8 cellular contexts compared by ENCODE assay signal in genomic region chr4:163554870-163555465, GRCh38.
DNase-seq lines count a peak whose midpoint lies in the region; ATAC-seq, FAIRE-seq and TF ChIP-seq lines count a peak whose summit lies in the region.

No MANE protein-coding gene starts in this region.

- ATAC-seq in HCT116: no peak

- intact Hi-C loops in HCT116 (cut with micrococcal nuclease): loop anchor here (1.0 to 10.0 kb wide), 6 partner anchors 117 to 1440 kb away; no protein-coding TSS in a partner anchor
- intact Hi-C loops in uterus (cut with DNase I; ENCODE audit: low total_unique reads): no loop called here

- TF ChIP-seq POLR2A in HCT116 (IDR thresholded peaks at IDR 0.05; ENCODE audit: borderline replicate concordance, extremely low read depth, insufficient read depth, insufficient read length) (no peak), uterus (IDR thresholded peaks at IDR 0.05) (no peak)

- no peak overlapping the region for H3K4me2 ChIP-seq in HCT116 (ENCODE audit: low read length)

- H3K4me3 ChIP-seq in AG09309 (ENCODE audit: control insufficient read depth, low read depth, low read length) (no peak overlapping the region), HCT116 (replicated peaks in 1 of 2; ENCODE audit: low read depth in 1 of 2, low read length in 2 of 2) (no peak overlapping the region), uterus (no peak overlapping the region)

- H3K9me3 ChIP-seq in HCT116 (ENCODE audit: control insufficient read depth in 1 of 2, insufficient read depth in 1 of 2, low read depth in 1 of 2, low read length in 2 of 2): no peaks in the 10 kb centered on the region
- no peaks in the 10 kb centered on the region for H3K9me3 ChIP-seq in uterus

- H3K4me1 ChIP-seq in HCT116 (ENCODE audit: control insufficient read depth in 1 of 2, insufficient read depth in 2 of 2, low read length in 2 of 2) (no peaks in the 10 kb centered on the region), uterus (no peaks in the 10 kb centered on the region)

- no peaks in the 10 kb centered on the region for H3K9me2 ChIP-seq in HCT116 (ENCODE audit: insufficient read depth)

- RAD21 ChIA-PET in HCT116 (lab: Charles Lee; ENCODE audit: low non-redundant PET in 1 of 2, low total read pairs in 2 of 2, uncharacterized antibody in 2 of 2, unreplicated experiment in 2 of 2): no interaction called here

- peak; percentile 71 for TF ChIP-seq RAD21 in HCT116 (IDR thresholded peaks at IDR 0.05; ENCODE audit: low read depth)

- H3K79me2 ChIP-seq in HCT116 (ENCODE audit: insufficient read depth, low read length): no peaks in the 10 kb centered on the region

- no TSS peak for BruUV-seq in HCT116 (replicated peaks; lab: Mats Ljungman, UMichigan)

- TF ChIP-seq CTCF in AG09309 (IDR thresholded peaks at IDR 0.05; ENCODE audit: control insufficient read depth, insufficient read depth, low read depth, low read length, missing control alignments): peak; percentile 52
- peak; percentile 46 to 87 (median 76) for TF ChIP-seq CTCF in HCT116 (IDR thresholded peaks at IDR 0.05 in 2 of 3, conservative IDR thresholded peaks at IDR 0.05 in 1 of 3; ENCODE audit: borderline replicate concordance in 1 of 3, insufficient read depth in 1 of 3, low read depth in 2 of 3, low read length in 2 of 3)
- TF ChIP-seq CTCF in uterus (IDR thresholded peaks at IDR 0.05): peak; percentile 19 to 40 (median 32)

- no peak overlapping the region for H3K27ac ChIP-seq in HCT116 (ENCODE audit: low read depth, low read length)
- no peak overlapping the region for H3K27ac ChIP-seq in uterus

- CTCF ChIA-PET in HCT116 (lab: Charles Lee): interaction anchor here (1.5 to 2.3 kb wide), 3 partner anchors 200 to 460 kb away, joined by 6 to 8 read pairs (median 7); no protein-coding TSS in a partner anchor

- H3K36me3 ChIP-seq in HCT116 (ENCODE audit: control insufficient read depth in 1 of 2, insufficient read depth in 2 of 2, low read length in 2 of 2): no peaks in the 10 kb centered on the region
- H3K36me3 ChIP-seq in uterus: no peaks in the 10 kb centered on the region

- H2AFZ ChIP-seq in HCT116 (ENCODE audit: low read depth, low read length, poor library complexity, severe bottlenecking): no peak overlapping the region

- H3K9ac ChIP-seq in HCT116 (ENCODE audit: low read length): no peak overlapping the region

- peak; percentile 61 for FAIRE-seq in frontal cortex (lab: Jason Lieb, UNC)

- DNase-seq in AG09309 (ENCODE audit: low read depth) (no peak), HCT116 (ENCODE audit: low read depth, low spot score) (no peak), SKM-1 treated with dmso at 0.1 percent for 144 hours (lab: John Stamatoyannopoulos, UW; ENCODE audit: unreplicated experiment) (peak; percentile 62), frontal cortex (ENCODE audit: low spot score in 2 of 2) (peak in 1 of 2 donors; percentile 26), uterus (no peak)
- no peak for DNase-seq in activated CD4-positive, alpha-beta T cell treated with anti-CD3 and anti-CD28 coated beads for 4 hours
- DNase-seq in activated effector memory CD4-positive, alpha-beta T cell treated with Interleukin-2 at 50 U/mL for 16 hours: no peak
- DNase-seq in activated naive CD4-positive, alpha-beta T cell treated with Interleukin-2 at 50 U/mL for 16 hours: no peak

- H4K20me1 ChIP-seq in HCT116 (ENCODE audit: insufficient read depth): no peaks in the 10 kb centered on the region

- POLR2A ChIA-PET in HCT116 (lab: Charles Lee): no interaction called here

- H3K27me3 ChIP-seq in HCT116 (ENCODE audit: insufficient read depth, low read length) (no peaks in the 10 kb centered on the region), uterus (no peaks in the 10 kb centered on the region)

TF ChIP-seq in HCT116, 20 proteins besides CTCF, POLR2A, EP300 and RAD21:
- no peak for TF ChIP-seq ZNF274 (IDR thresholded peaks at IDR 0.05; ENCODE audit: low read depth, low read length)
- no peak for TF ChIP-seq JUND (IDR thresholded peaks at IDR 0.05)
- no peak for TF ChIP-seq ZBTB33 (IDR thresholded peaks at IDR 0.05; ENCODE audit: extremely low read depth, insufficient replicate concordance, low read length)
- no peak for TF ChIP-seq SP1 (IDR thresholded peaks at IDR 0.05; ENCODE audit: low read depth)
- no peak for TF ChIP-seq ELF1 (IDR thresholded peaks at IDR 0.05; ENCODE audit: borderline replicate concordance, low read depth)
- no peak for TF ChIP-seq EZH2 (IDR thresholded peaks at IDR 0.05)
- no peak for TF ChIP-seq ATF3 (IDR thresholded peaks at IDR 0.05)
- no peak for TF ChIP-seq REST (IDR thresholded peaks at IDR 0.05; ENCODE audit: low read depth)
- TF ChIP-seq MAX (IDR thresholded peaks at IDR 0.05): no peak
- TF ChIP-seq TCF7L2 (IDR thresholded peaks at IDR 0.05; ENCODE audit: borderline replicate concordance, extremely low read depth, insufficient read depth, insufficient read length): no peak
